In genomic region chr20:47396762-47397476, GRCh38 we compare ENCODE assay signal across 1 cellular context.
TF ChIP-seq lines count a peak whose summit lies in the region.

No MANE protein-coding gene starts in this region.

TF ChIP-seq in HepG2, 621 proteins besides CTCF, POLR2A, EP300 and RAD21 (continued from another document and continues in another):
- TF ChIP-seq GMEB1 (CRISPR knock-in tag; IDR thresholded peaks at IDR 0.05; ENCODE audit: borderline replicate concordance) (no peak), ZNF460 (CRISPR knock-in tag; IDR thresholded peaks at IDR 0.05; ENCODE audit: borderline replicate concordance) (peak; percentile 94), BCLAF1 (IDR thresholded peaks at IDR 0.05) (no peak), RXRB (CRISPR knock-in tag; IDR thresholded peaks at IDR 0.05; ENCODE audit: borderline replicate concordance) (peak; percentile 50; the same call in 1 of the 2 replicates), KLF13 (CRISPR knock-in tag; IDR thresholded peaks at IDR 0.05) (no peak), FOXP1 (IDR thresholded peaks at IDR 0.05) (peak; percentile 92), FOXP1 (CRISPR knock-in tag; IDR thresholded peaks at IDR 0.05) (peak; percentile 87), THRA (CRISPR knock-in tag; IDR thresholded peaks at IDR 0.05; ENCODE audit: borderline replicate concordance) (0 out of 2 replicates have a peak, but pooled peaks have one; percentile 15), CHD2 (IDR thresholded peaks at IDR 0.05; ENCODE audit: low read depth, low read length) (no peak), STAT5B (CRISPR knock-in tag; IDR thresholded peaks at IDR 0.05) (no peak), SKI (IDR thresholded peaks at IDR 0.05; ENCODE audit: partially characterized antibody) (peak; percentile 71), TMF1 (CRISPR knock-in tag; IDR thresholded peaks at IDR 0.05; ENCODE audit: low read depth) (no peak), HNF1B (CRISPR knock-in tag; IDR thresholded peaks at IDR 0.05) (0 out of 2 replicates have a peak, but pooled peaks have one; percentile 28), PBX3 (CRISPR knock-in tag; IDR thresholded peaks at IDR 0.05; ENCODE audit: borderline replicate concordance) (no peak), ARNTL (CRISPR knock-in tag; IDR thresholded peaks at IDR 0.05) (no peak), ZNF124 (CRISPR knock-in tag; IDR thresholded peaks at IDR 0.05) (no peak), KLF9 (CRISPR knock-in tag; IDR thresholded peaks at IDR 0.05; ENCODE audit: low read depth) (no peak), RXRA (CRISPR knock-in tag; IDR thresholded peaks at IDR 0.05) (peak; percentile 70; the same call in 1 of the 2 replicates), ATRX (CRISPR knock-in tag; IDR thresholded peaks at IDR 0.05; ENCODE audit: borderline replicate concordance) (no peak), ZNF616 (CRISPR knock-in tag; IDR thresholded peaks at IDR 0.05; ENCODE audit: low read depth) (no peak), GFI1 (CRISPR knock-in tag; IDR thresholded peaks at IDR 0.05; ENCODE audit: borderline replicate concordance) (no peak), DNMT3B (CRISPR knock-in tag; conservative IDR thresholded peaks at IDR 0.05) (no peak), TEAD2 (CRISPR knock-in tag; IDR thresholded peaks at IDR 0.05) (no peak), MED1 (CRISPR knock-in tag; IDR thresholded peaks at IDR 0.05) (peak; percentile 66), TBX3 (IDR thresholded peaks at IDR 0.05; ENCODE audit: borderline replicate concordance) (peak; percentile 75; the same call in 1 of the 2 replicates), TFDP2 (CRISPR knock-in tag; IDR thresholded peaks at IDR 0.05) (no peak), NFIC (IDR thresholded peaks at IDR 0.05; ENCODE audit: low read length) (no peak), ARNT2 (CRISPR knock-in tag; IDR thresholded peaks at IDR 0.05; ENCODE audit: low read depth) (no peak), RBFOX2 (IDR thresholded peaks at IDR 0.05; ENCODE audit: low read depth, low read length) (no peak), HNRNPLL (IDR thresholded peaks at IDR 0.05; ENCODE audit: low read depth, low read length, poor library complexity, severe bottlenecking) (no peak), SMC3 (IDR thresholded peaks at IDR 0.05; ENCODE audit: low read length) (no peak), ZNF75D (CRISPR knock-in tag; IDR thresholded peaks at IDR 0.05; ENCODE audit: borderline replicate concordance) (no peak), ZNF180 (CRISPR knock-in tag; IDR thresholded peaks at IDR 0.05; ENCODE audit: borderline replicate concordance, low read depth) (peak; percentile 10; the same call in 1 of the 2 replicates), CBX2 (IDR thresholded peaks at IDR 0.05; ENCODE audit: low read depth, low read length) (no peak), CBX2 (CRISPR knock-in tag; IDR thresholded peaks at IDR 0.05; ENCODE audit: low read depth) (no peak), TBL1XR1 (IDR thresholded peaks at IDR 0.05; ENCODE audit: borderline replicate concordance, low read length, partially characterized antibody) (peak; percentile 58), CC2D1A (CRISPR knock-in tag; IDR thresholded peaks at IDR 0.05) (no peak), CHCHD3 (CRISPR knock-in tag; IDR thresholded peaks at IDR 0.05) (no peak), ZNF850 (CRISPR knock-in tag; conservative IDR thresholded peaks at IDR 0.05) (no peak), MYC (CRISPR knock-in tag; IDR thresholded peaks at IDR 0.05; ENCODE audit: borderline replicate concordance) (no peak), FOSL2 (CRISPR knock-in tag; IDR thresholded peaks at IDR 0.05) (peak; percentile 72), BCL6 (CRISPR knock-in tag; IDR thresholded peaks at IDR 0.05) (peak; percentile 76), SNAI1 (CRISPR knock-in tag; IDR thresholded peaks at IDR 0.05; ENCODE audit: borderline replicate concordance) (0 out of 2 replicates have a peak, but pooled peaks have one; percentile 69), PRMT3 (CRISPR knock-in tag; IDR thresholded peaks at IDR 0.05; ENCODE audit: borderline replicate concordance, low read depth) (0 out of 2 replicates have a peak, but pooled peaks have one; percentile 27), ATAD3A (CRISPR knock-in tag; IDR thresholded peaks at IDR 0.05) (no peak), STAT6 (CRISPR knock-in tag; IDR thresholded peaks at IDR 0.05; ENCODE audit: borderline replicate concordance) (no peak), NR2F6 (IDR thresholded peaks at IDR 0.05) (peak; percentile 75), NR2F6 (CRISPR knock-in tag; IDR thresholded peaks at IDR 0.05) (peak; percentile 95), ZNF18 (CRISPR knock-in tag; IDR thresholded peaks at IDR 0.05; ENCODE audit: insufficient replicate concordance) (peak; percentile 94), RORA (CRISPR knock-in tag; IDR thresholded peaks at IDR 0.05) (no peak), KDM3A (CRISPR knock-in tag; IDR thresholded peaks at IDR 0.05; ENCODE audit: low read depth) (no peak), LBX2 (CRISPR knock-in tag; IDR thresholded peaks at IDR 0.05; ENCODE audit: borderline replicate concordance) (no peak), DDIT3 (CRISPR knock-in tag; IDR thresholded peaks at IDR 0.05) (no peak)
